37 cellular contexts compared by ENCODE assay signal in the genomic region with DNA sequence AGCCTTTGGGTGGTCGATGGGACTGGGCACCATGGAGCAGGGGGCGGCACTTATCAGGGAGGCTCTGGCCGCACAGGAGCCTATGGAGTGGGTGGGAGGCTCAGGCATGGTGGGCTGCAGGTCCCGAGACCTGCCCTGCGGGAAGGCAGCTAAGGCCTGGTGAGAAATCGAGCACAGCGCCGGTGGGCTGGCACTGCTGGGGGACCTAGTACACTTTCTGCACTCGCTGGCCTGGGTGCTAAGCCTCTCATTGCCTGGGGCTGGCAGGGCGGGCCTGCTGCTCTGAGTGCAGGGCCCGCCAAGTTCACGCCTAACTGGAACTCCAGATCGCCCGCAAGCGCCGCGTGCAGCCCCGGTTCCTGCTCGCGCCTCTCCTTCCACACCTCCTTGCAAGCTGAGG. TPM values are rescaled to one million over a fixed set of nuclear protein-coding genes. Genes with fewer than 3 reads are reported as not detected.
"Had no signal": no experiment of that assay in that cellular context is flagged by ENCODE, and none has a peak within 500 bp of the region (broad histone marks: within the 10 kb centered on the region; RNA-seq: fewer than 3 reads in every experiment).

No MANE protein-coding gene starts in this region.

- H3K9me3 ChIP-seq: MG63 had no signal

- H3K27me3 ChIP-seq: MG63 had no signal

- H3K36me3 ChIP-seq: MG63 had no signal

- H3K4me3 ChIP-seq: MG63 had no signal

- DNase-seq: Karpas-422, Kasumi-1, MG63, MM.1S, MV-4-11, NCI-H1048, NCI-H1092, NCI-H1092 treated with DMSO at 0.1 percent for 48 hours, NCI-H1105, NCI-H1105 treated with DMSO at 0.1 percent for 48 hours, NCI-H1417, NCI-H1417 treated with DMSO at 0.1 percent for 48 hours, NCI-H1436, NCI-H1436 treated with DMSO at 0.1 percent for 48 hours, NCI-H146, NCI-H1694, NCI-H1694 treated with DMSO at 0.1 percent for 48 hours, NCI-H187, NCI-H187 treated with DMSO at 0.1 percent for 48 hours, NCI-H1930, NCI-H2029, NCI-H2029 treated with DMSO at 0.1 percent for 48 hours, NCI-H2081, NCI-H2081 treated with DMSO at 0.1 percent for 48 hours, NCI-H2107, NCI-H2171, NCI-H2171 treated with DMSO at 0.1 percent for 48 hours, NCI-H2227 treated with DMSO at 0.1 percent for 48 hours, NCI-H226, NCI-H345, NCI-H446, NCI-H446 treated with DMSO at 0.1 percent for 48 hours, NCI-H510A, NCI-H510A treated with DMSO at 0.1 percent for 48 hours had no signal

- H3K27ac ChIP-seq: KMS-11 had no signal

- H3K4me2 ChIP-seq: KMS-11 had no signal

- H3K9ac ChIP-seq: KMS-11 had no signal

RNA-seq across cellular contexts. Expression of a gene that starts 33.1 kb away (rescaled TPM):
- total RNA-seq: LHCN-M2, MCF 10A had no signal
